Comparison of ENCODE assay signal across 1 cellular context in the genomic region with DNA sequence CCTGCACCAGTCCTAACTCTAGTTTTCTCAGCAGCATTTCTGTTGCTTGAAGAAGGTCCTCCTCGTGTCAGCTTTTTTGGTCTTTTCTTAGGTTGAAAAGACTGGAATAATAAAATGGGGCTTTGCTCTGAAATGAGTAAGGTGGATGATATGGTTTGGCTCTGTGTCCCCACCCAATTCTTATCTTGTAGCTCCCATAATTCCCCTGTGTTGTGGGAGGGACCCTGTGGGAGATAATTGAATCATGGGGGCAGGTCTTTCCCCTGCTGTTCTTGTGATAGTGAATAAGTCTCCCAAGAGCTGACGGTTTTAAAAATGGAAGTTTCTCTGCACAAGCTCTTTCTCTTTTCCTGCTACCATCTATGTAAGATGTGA.
TF ChIP-seq lines count a peak whose summit lies in the region.

No MANE protein-coding gene starts in this region.

TF ChIP-seq in K562, 482 proteins besides CTCF, POLR2A, EP300 and RAD21 (continued from another document and continues in another):
- TF ChIP-seq, protein P1, sequence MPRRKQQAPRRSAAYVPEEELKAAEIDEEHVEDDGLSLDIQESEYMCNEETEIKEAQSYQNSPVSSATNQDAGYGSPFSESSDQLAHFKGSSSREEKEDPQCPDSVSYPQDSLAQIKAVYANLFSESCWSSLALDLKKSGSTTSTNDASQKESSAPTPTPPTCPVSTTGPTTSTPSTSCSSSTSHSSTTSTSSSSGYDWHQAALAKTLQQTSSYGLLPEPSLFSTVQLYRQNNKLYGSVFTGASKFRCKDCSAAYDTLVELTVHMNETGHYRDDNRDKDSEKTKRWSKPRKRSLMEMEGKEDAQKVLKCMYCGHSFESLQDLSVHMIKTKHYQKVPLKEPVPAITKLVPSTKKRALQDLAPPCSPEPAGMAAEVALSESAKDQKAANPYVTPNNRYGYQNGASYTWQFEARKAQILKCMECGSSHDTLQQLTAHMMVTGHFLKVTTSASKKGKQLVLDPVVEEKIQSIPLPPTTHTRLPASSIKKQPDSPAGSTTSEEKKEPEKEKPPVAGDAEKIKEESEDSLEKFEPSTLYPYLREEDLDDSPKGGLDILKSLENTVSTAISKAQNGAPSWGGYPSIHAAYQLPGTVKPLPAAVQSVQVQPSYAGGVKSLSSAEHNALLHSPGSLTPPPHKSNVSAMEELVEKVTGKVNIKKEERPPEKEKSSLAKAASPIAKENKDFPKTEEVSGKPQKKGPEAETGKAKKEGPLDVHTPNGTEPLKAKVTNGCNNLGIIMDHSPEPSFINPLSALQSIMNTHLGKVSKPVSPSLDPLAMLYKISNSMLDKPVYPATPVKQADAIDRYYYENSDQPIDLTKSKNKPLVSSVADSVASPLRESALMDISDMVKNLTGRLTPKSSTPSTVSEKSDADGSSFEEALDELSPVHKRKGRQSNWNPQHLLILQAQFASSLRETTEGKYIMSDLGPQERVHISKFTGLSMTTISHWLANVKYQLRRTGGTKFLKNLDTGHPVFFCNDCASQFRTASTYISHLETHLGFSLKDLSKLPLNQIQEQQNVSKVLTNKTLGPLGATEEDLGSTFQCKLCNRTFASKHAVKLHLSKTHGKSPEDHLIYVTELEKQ (CRISPR knock-in tag; IDR thresholded peaks at IDR 0.05): no peak
- TF ChIP-seq SNAPC5 (CRISPR knock-in tag; IDR thresholded peaks at IDR 0.05) (no peak), NCOA6 (IDR thresholded peaks at IDR 0.05) (no peak), HMGXB4 (CRISPR knock-in tag; IDR thresholded peaks at IDR 0.05) (no peak), RBM15 (IDR thresholded peaks at IDR 0.05; ENCODE audit: insufficient read depth, low read length) (no peak), SNIP1 (IDR thresholded peaks at IDR 0.05; ENCODE audit: low read depth) (no peak), TRIM24 (IDR thresholded peaks at IDR 0.05) (no peak), TAF1 (IDR thresholded peaks at IDR 0.05; ENCODE audit: control insufficient read depth, extremely low read depth, insufficient read depth, low read length, severe bottlenecking) (no peak), FOXO4 (CRISPR knock-in tag; IDR thresholded peaks at IDR 0.05) (no peak), ZNF23 (CRISPR knock-in tag; IDR thresholded peaks at IDR 0.05) (no peak), SMARCA4 (IDR thresholded peaks at IDR 0.05) (peak; percentile 51; the same call in 1 of the 2 replicates), RBBP5 (IDR thresholded peaks at IDR 0.05; ENCODE audit: borderline replicate concordance, insufficient read depth, low read length, poor library complexity, severe bottlenecking) (peak; percentile 26), ZNF133 (CRISPR knock-in tag; IDR thresholded peaks at IDR 0.05) (no peak), NR2F6 (CRISPR knock-in tag; IDR thresholded peaks at IDR 0.05) (no peak), GTF3C2 (IDR thresholded peaks at IDR 0.05; ENCODE audit: borderline replicate concordance, extremely low read depth, insufficient read length) (no peak), MAZ (CRISPR knock-in tag; conservative IDR thresholded peaks at IDR 0.05 in 1 of 2, IDR thresholded peaks at IDR 0.05 in 1 of 2) (peak in 1 of 2 experiments; percentile 30; a peak in 1 of 4 replicates), FOXA3 (CRISPR knock-in tag; conservative IDR thresholded peaks at IDR 0.05 in 1 of 2, IDR thresholded peaks at IDR 0.05 in 1 of 2) (no peak), CBFB (CRISPR knock-in tag; IDR thresholded peaks at IDR 0.05) (no peak), CBFA2T3 (IDR thresholded peaks at IDR 0.05) (peak; percentile 51), GATAD2A (IDR thresholded peaks at IDR 0.05) (no peak), SRSF1 (IDR thresholded peaks at IDR 0.05; ENCODE audit: low read depth, low read length) (no peak), E2F5 (CRISPR knock-in tag; IDR thresholded peaks at IDR 0.05) (no peak), NR2C1 (IDR thresholded peaks at IDR 0.05) (no peak), NR2C1 (tag; IDR thresholded peaks at IDR 0.05) (no peak), ZBTB8A (IDR thresholded peaks at IDR 0.05; ENCODE audit: partially characterized antibody) (no peak), RCOR1 (IDR thresholded peaks at IDR 0.05; ENCODE audit: borderline replicate concordance in 1 of 2, low read depth in 2 of 2, low read length in 2 of 2) (peak in 1 of 2 experiments; percentile 47; a peak in 2 of 4 replicates), CBX8 (IDR thresholded peaks at IDR 0.05; ENCODE audit: borderline replicate concordance, extremely low read depth, low read depth, low read length, poor library complexity, severe bottlenecking) (no peak), ZNF707 (CRISPR knock-in tag; conservative IDR thresholded peaks at IDR 0.05) (no peak), DNMT1 (IDR thresholded peaks at IDR 0.05) (no peak), ETS2 (tag; IDR thresholded peaks at IDR 0.05; ENCODE audit: borderline replicate concordance, poor library complexity, severe bottlenecking) (no peak), NFXL1 (CRISPR knock-in tag; IDR thresholded peaks at IDR 0.05) (no peak), JUND (IDR thresholded peaks at IDR 0.05; ENCODE audit: borderline replicate concordance, low read depth, low read length) (peak; percentile 26; the same call in 1 of the 2 replicates), JUND (tag; IDR thresholded peaks at IDR 0.05; ENCODE audit: borderline replicate concordance, low read depth, low read length) (no peak)
- TF ChIP-seq, protein P2, sequence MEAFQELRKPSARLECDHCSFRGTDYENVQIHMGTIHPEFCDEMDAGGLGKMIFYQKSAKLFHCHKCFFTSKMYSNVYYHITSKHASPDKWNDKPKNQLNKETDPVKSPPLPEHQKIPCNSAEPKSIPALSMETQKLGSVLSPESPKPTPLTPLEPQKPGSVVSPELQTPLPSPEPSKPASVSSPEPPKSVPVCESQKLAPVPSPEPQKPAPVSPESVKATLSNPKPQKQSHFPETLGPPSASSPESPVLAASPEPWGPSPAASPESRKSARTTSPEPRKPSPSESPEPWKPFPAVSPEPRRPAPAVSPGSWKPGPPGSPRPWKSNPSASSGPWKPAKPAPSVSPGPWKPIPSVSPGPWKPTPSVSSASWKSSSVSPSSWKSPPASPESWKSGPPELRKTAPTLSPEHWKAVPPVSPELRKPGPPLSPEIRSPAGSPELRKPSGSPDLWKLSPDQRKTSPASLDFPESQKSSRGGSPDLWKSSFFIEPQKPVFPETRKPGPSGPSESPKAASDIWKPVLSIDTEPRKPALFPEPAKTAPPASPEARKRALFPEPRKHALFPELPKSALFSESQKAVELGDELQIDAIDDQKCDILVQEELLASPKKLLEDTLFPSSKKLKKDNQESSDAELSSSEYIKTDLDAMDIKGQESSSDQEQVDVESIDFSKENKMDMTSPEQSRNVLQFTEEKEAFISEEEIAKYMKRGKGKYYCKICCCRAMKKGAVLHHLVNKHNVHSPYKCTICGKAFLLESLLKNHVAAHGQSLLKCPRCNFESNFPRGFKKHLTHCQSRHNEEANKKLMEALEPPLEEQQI (IDR thresholded peaks at IDR 0.05): peak; percentile 47; the same call in 1 of the 2 replicates
- TF ChIP-seq, protein P3, sequence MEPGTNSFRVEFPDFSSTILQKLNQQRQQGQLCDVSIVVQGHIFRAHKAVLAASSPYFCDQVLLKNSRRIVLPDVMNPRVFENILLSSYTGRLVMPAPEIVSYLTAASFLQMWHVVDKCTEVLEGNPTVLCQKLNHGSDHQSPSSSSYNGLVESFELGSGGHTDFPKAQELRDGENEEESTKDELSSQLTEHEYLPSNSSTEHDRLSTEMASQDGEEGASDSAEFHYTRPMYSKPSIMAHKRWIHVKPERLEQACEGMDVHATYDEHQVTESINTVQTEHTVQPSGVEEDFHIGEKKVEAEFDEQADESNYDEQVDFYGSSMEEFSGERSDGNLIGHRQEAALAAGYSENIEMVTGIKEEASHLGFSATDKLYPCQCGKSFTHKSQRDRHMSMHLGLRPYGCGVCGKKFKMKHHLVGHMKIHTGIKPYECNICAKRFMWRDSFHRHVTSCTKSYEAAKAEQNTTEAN (CRISPR knock-in tag; IDR thresholded peaks at IDR 0.05): no peak
- TF ChIP-seq, protein P4, sequence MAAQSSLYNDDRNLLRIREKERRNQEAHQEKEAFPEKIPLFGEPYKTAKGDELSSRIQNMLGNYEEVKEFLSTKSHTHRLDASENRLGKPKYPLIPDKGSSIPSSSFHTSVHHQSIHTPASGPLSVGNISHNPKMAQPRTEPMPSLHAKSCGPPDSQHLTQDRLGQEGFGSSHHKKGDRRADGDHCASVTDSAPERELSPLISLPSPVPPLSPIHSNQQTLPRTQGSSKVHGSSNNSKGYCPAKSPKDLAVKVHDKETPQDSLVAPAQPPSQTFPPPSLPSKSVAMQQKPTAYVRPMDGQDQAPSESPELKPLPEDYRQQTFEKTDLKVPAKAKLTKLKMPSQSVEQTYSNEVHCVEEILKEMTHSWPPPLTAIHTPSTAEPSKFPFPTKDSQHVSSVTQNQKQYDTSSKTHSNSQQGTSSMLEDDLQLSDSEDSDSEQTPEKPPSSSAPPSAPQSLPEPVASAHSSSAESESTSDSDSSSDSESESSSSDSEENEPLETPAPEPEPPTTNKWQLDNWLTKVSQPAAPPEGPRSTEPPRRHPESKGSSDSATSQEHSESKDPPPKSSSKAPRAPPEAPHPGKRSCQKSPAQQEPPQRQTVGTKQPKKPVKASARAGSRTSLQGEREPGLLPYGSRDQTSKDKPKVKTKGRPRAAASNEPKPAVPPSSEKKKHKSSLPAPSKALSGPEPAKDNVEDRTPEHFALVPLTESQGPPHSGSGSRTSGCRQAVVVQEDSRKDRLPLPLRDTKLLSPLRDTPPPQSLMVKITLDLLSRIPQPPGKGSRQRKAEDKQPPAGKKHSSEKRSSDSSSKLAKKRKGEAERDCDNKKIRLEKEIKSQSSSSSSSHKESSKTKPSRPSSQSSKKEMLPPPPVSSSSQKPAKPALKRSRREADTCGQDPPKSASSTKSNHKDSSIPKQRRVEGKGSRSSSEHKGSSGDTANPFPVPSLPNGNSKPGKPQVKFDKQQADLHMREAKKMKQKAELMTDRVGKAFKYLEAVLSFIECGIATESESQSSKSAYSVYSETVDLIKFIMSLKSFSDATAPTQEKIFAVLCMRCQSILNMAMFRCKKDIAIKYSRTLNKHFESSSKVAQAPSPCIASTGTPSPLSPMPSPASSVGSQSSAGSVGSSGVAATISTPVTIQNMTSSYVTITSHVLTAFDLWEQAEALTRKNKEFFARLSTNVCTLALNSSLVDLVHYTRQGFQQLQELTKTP (IDR thresholded peaks at IDR 0.05; ENCODE audit: low read depth in 1 of 2, partially characterized antibody in 2 of 2): peak in 1 of 2 experiments; percentile 51
- TF ChIP-seq, protein P5, sequence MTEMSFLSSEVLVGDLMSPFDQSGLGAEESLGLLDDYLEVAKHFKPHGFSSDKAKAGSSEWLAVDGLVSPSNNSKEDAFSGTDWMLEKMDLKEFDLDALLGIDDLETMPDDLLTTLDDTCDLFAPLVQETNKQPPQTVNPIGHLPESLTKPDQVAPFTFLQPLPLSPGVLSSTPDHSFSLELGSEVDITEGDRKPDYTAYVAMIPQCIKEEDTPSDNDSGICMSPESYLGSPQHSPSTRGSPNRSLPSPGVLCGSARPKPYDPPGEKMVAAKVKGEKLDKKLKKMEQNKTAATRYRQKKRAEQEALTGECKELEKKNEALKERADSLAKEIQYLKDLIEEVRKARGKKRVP (CRISPR knock-in tag; IDR thresholded peaks at IDR 0.05): no peak
